20 cellular contexts compared by ENCODE assay signal in the genomic region with DNA sequence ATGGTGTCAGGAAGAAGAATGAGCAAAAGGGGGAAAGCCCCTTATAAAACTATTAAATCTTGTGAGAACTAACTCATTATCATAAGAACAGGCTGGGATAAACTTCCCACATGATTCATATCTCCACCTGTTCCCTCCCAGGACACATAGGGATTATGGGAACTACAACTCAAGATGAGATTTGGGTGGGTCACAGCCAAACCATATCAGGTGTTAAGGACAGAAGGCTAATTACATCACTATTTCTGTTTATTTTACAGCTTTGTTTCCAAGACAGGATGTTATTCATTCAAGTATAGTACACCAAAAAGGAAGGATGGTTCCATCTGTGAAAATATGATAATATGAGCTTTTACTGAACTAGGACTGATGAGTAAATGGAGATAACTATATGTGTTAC.
DNase-seq lines count a peak whose midpoint lies in the region; ATAC-seq and TF ChIP-seq lines count a peak whose summit lies in the region.
"Had no signal": no experiment of that assay in that cellular context is flagged by ENCODE, and none has a peak within 500 bp of the region (broad histone marks: within the 10 kb centered on the region; RNA-seq: fewer than 3 reads in every experiment).

No MANE protein-coding gene starts in this region.

- no peak overlapping the region for H3K4me3 Mint-ChIP-seq in MCF 10A (ENCODE audit: unreplicated experiment)
- H3K4me3 Mint-ChIP-seq in activated T-helper 1 cell treated with anti-CD3 and anti-CD28 coated beads, Interleukin-12 subunit alpha, Interleukin-12 subunit beta, Interleukin-2, Interleukin-4 antibody, amounts not matched to agents 30 ng/mL and 10 ng/mL and 1 ng/mL, durations not matched to agents 14 hours and 24 hours and 36 hours, result no peak overlapping the region
- H3K4me3 Mint-ChIP-seq: HFFc6 had no signal

- DNase-seq in MCF 10A (ENCODE audit: unreplicated experiment), result peak; percentile 10
- no peak for DNase-seq in breast epithelium (ENCODE audit: low spot score in 2 of 2)
- peak; percentile 61 to 82 for DNase-seq in SJCRH30
- peak; percentile 31 to 50 for DNase-seq in foreskin keratinocyte
- DNase-seq in dedifferentiated amniotic fluid mesenchymal stem cell (ENCODE audit: extremely low spot score), result no peak
- DNase-seq in esophagus squamous epithelium (lab: John Stamatoyannopoulos, UW), result no peak
- no peak for DNase-seq in activated T-helper 1 cell treated with anti-CD3 and anti-CD28 coated beads, Interleukin-12 subunit alpha, Interleukin-12 subunit beta, Interleukin-2, Interleukin-4 antibody, amounts not matched to agents 30 ng/mL and 10 ng/mL and 1 ng/mL, durations not matched to agents 14 hours and 24 hours and 36 hours (ENCODE audit: low spot score)
- DNase-seq: DND-41, HFFc6, MV-4-11, NCI-H1417 treated with DMSO at 0.1 percent for 48 hours, NCI-H2029 treated with DMSO at 0.1 percent for 48 hours, NCI-H526 treated with DMSO at 0.1 percent for 48 hours, PC-9 had no signal

- no TSS peak for BruUV-seq in MCF 10A (replicated peaks; lab: Mats Ljungman, UMichigan)

- H3K9me3 ChIP-seq in breast epithelium (no peaks in the 10 kb centered on the region), SJCRH30 (replicated peaks) (peaks cover 3% of the 10 kb centered on the region; the same call in 1 of the 2 replicates), esophagus squamous epithelium (no peaks in the 10 kb centered on the region)
- H3K9me3 ChIP-seq: A549 had no signal

- H3K36me3 Mint-ChIP-seq in MCF 10A (ENCODE audit: insufficient read depth, unreplicated experiment), result peaks cover 7% of the 10 kb centered on the region
- no peaks in the 10 kb centered on the region for H3K36me3 Mint-ChIP-seq in activated T-helper 1 cell treated with anti-CD3 and anti-CD28 coated beads, Interleukin-12 subunit alpha, Interleukin-12 subunit beta, Interleukin-2, Interleukin-4 antibody, amounts not matched to agents 30 ng/mL and 10 ng/mL and 1 ng/mL, durations not matched to agents 14 hours and 24 hours and 36 hours (ENCODE audit: low read depth)

- H3K36me3 ChIP-seq in breast epithelium (no peaks in the 10 kb centered on the region), SJCRH30 (no peaks in the 10 kb centered on the region), esophagus squamous epithelium (no peaks in the 10 kb centered on the region)

- H3K4me3 ChIP-seq in breast epithelium, result no peak overlapping the region
- no peak overlapping the region for H3K4me3 ChIP-seq in SJCRH30
- H3K4me3 ChIP-seq in esophagus squamous epithelium, result no peak overlapping the region
- H3K4me3 ChIP-seq: A549, PC-9 had no signal

- H3K27ac Mint-ChIP-seq in MCF 10A (ENCODE audit: low read depth, unreplicated experiment), result no peak overlapping the region
- H3K27ac Mint-ChIP-seq in activated T-helper 1 cell treated with anti-CD3 and anti-CD28 coated beads, Interleukin-12 subunit alpha, Interleukin-12 subunit beta, Interleukin-2, Interleukin-4 antibody, amounts not matched to agents 30 ng/mL and 10 ng/mL and 1 ng/mL, durations not matched to agents 14 hours and 24 hours and 36 hours, result no peak overlapping the region
- H3K27ac Mint-ChIP-seq: HFFc6 had no signal

- peaks cover 13% of the 10 kb centered on the region for H3K4me1 Mint-ChIP-seq in MCF 10A (ENCODE audit: insufficient read depth, unreplicated experiment)
- H3K4me1 Mint-ChIP-seq in activated T-helper 1 cell treated with anti-CD3 and anti-CD28 coated beads, Interleukin-12 subunit alpha, Interleukin-12 subunit beta, Interleukin-2, Interleukin-4 antibody, amounts not matched to agents 30 ng/mL and 10 ng/mL and 1 ng/mL, durations not matched to agents 14 hours and 24 hours and 36 hours (ENCODE audit: low read depth), result no peaks in the 10 kb centered on the region

- intact Hi-C loops in MCF 10A (cut with micrococcal nuclease) (no loop called here), breast epithelium (cut with DNase I; ENCODE audit: low total_unique reads) (no loop called here), esophagus squamous epithelium (cut with DNase I) (no loop called here)
- intact Hi-C loops in activated T-helper 1 cell treated with anti-CD3 and anti-CD28 coated beads, Interleukin-12 subunit alpha, Interleukin-12 subunit beta, Interleukin-2, Interleukin-4 antibody, amounts not matched to agents 30 ng/mL and 10 ng/mL and 1 ng/mL, durations not matched to agents 14 hours and 24 hours and 36 hours (cut with micrococcal nuclease), result no loop called here

- no peaks in the 10 kb centered on the region for H3K27me3 Mint-ChIP-seq in MCF 10A (ENCODE audit: insufficient read depth, unreplicated experiment)
- H3K27me3 Mint-ChIP-seq in activated T-helper 1 cell treated with anti-CD3 and anti-CD28 coated beads, Interleukin-12 subunit alpha, Interleukin-12 subunit beta, Interleukin-2, Interleukin-4 antibody, amounts not matched to agents 30 ng/mL and 10 ng/mL and 1 ng/mL, durations not matched to agents 14 hours and 24 hours and 36 hours (ENCODE audit: insufficient read depth), result peaks cover 2% of the 10 kb centered on the region

- TF ChIP-seq CTCF in MCF 10A (IDR thresholded peaks at IDR 0.05; ENCODE audit: unreplicated experiment), result no peak
- TF ChIP-seq CTCF in breast epithelium (IDR thresholded peaks at IDR 0.05), result no peak
- no peak for TF ChIP-seq CTCF in foreskin keratinocyte (conservative IDR thresholded peaks at IDR 0.05)
- no peak for TF ChIP-seq CTCF in esophagus squamous epithelium (IDR thresholded peaks at IDR 0.05)

- ATAC-seq in foreskin keratinocyte, result peak; percentile 77
- no peak for ATAC-seq in HG03039 (IDR thresholded peaks at IDR 0.05; ENCODE audit: unreplicated experiment)
- ATAC-seq: A549, Right ventricle myocardium inferior, SK-N-SH treated with all-trans-retinoic acid at 6 μM for 48 hours had no signal

- H3K27ac ChIP-seq in breast epithelium (no peak overlapping the region), SJCRH30 (peak overlapping the region; percentile 31; the same call in 1 of the 2 replicates), foreskin keratinocyte (no peak overlapping the region), esophagus squamous epithelium (no peak overlapping the region)
- H3K27ac ChIP-seq: A549, C4-2B, KMS-11, PC-9 had no signal

- peaks cover 6% of the 10 kb centered on the region for H3K9me3 Mint-ChIP-seq in MCF 10A (ENCODE audit: unreplicated experiment)
- H3K9me3 Mint-ChIP-seq in activated T-helper 1 cell treated with anti-CD3 and anti-CD28 coated beads, Interleukin-12 subunit alpha, Interleukin-12 subunit beta, Interleukin-2, Interleukin-4 antibody, amounts not matched to agents 30 ng/mL and 10 ng/mL and 1 ng/mL, durations not matched to agents 14 hours and 24 hours and 36 hours, result no peaks in the 10 kb centered on the region
- H3K9me3 Mint-ChIP-seq: HFFc6 had no signal

- no peaks in the 10 kb centered on the region for H3K4me1 ChIP-seq in breast epithelium
- peaks cover 53% of the 10 kb centered on the region for H3K4me1 ChIP-seq in SJCRH30
- H3K4me1 ChIP-seq in foreskin keratinocyte, result no peaks in the 10 kb centered on the region
- no peaks in the 10 kb centered on the region for H3K4me1 ChIP-seq in esophagus squamous epithelium

- CTCF ChIA-PET in MCF 10A (lab: Yijun Ruan, JAX), result no interaction called here

- H3K27me3 ChIP-seq in breast epithelium, result no peaks in the 10 kb centered on the region
- H3K27me3 ChIP-seq in SJCRH30, result no peaks in the 10 kb centered on the region
- no peaks in the 10 kb centered on the region for H3K27me3 ChIP-seq in foreskin keratinocyte
- no peaks in the 10 kb centered on the region for H3K27me3 ChIP-seq in esophagus squamous epithelium

- POLR2A ChIA-PET in MCF 10A (lab: Yijun Ruan, JAX), result no interaction called here

- no peak for TF ChIP-seq POLR2A in breast epithelium (IDR thresholded peaks at IDR 0.05)
- no peak for TF ChIP-seq POLR2A in esophagus squamous epithelium (IDR thresholded peaks at IDR 0.05)

Comparison
In these comparisons a context has a peak if more than half of its experiments do, and no peak if none do; other contexts are left out.
1. DNase-seq: peak in MCF 10A (single experiment), SJCRH30 (2 of 2) and foreskin keratinocyte (2 of 2); none in breast epithelium (0 of 2), dedifferentiated amniotic fluid mesenchymal stem cell (single experiment), esophagus squamous epithelium (single experiment) and activated T-helper 1 cell treated with anti-CD3 and anti-CD28 coated beads, Interleukin-12 subunit alpha, Interleukin-12 subunit beta, Interleukin-2, Interleukin-4 antibody, amounts not matched to agents 30 ng/mL and 10 ng/mL and 1 ng/mL, durations not matched to agents 14 hours and 24 hours and 36 hours (single experiment).